Comparison of ENCODE assay signal across 30 cellular contexts in genomic region chr7:100728196-100728595, GRCh38. TPM values are rescaled to one million over a fixed set of nuclear protein-coding genes. Genes with fewer than 3 reads are reported as not detected.
"Had no signal": no experiment of that assay in that cellular context is flagged by ENCODE, and none has a peak within 500 bp of the region (broad histone marks: within the 10 kb centered on the region; RNA-seq: fewer than 3 reads in every experiment).

No MANE protein-coding gene starts in this region.

- H3K4me2 ChIP-seq: SK-N-SH had no signal

- FAIRE-seq: TTC549 had no signal

- H3K36me3 ChIP-seq: brain microvascular endothelial cell, SJSA1 had no signal

- DNase-seq: activated CD4-positive, alpha-beta T cell treated with anti-CD3 and anti-CD28 coated beads for 36 hours; activated CD4-positive, alpha-beta T cell treated with anti-CD3 and anti-CD28 coated beads, Interleukin-2, amount 10 ng/mL, durations not matched to agents 7 days and 5 days; activated CD4-positive, alpha-beta T cell treated with anti-CD3 and anti-CD28 coated beads, Interleukin-2, amount 50 U/mL, for 48 hours; activated CD8-positive, alpha-beta memory T cell treated with anti-CD3 and anti-CD28 coated beads, Interleukin-2, amount 50 U/mL, for 4 hours; activated CD8-positive, alpha-beta T cell treated with anti-CD3 and anti-CD28 coated beads, Interleukin-2, amount 10 ng/mL, durations not matched to agents 7 days and 5 days; activated gamma-delta T cell treated with Interleukin-2 at 50 U/mL for 16 hours; activated naive CD4-positive, alpha-beta T cell treated with anti-CD3 and anti-CD28 coated beads, Interleukin-2, amount 50 U/mL, for 16 hours; activated naive CD8-positive, alpha-beta T cell treated with anti-CD3 and anti-CD28 coated beads for 36 hours; activated T-cell treated with anti-CD3 and anti-CD28 coated beads for 4 hours; activated T-cell treated with anti-CD3 and anti-CD28 coated beads, Interleukin-2, amount 50 U/mL, for 4 hours; amniotic stem cell; aorta; brain microvascular endothelial cell; central memory CD4-positive, alpha-beta T cell; NCI-H1048; NCI-H1105 treated with DMSO at 0.1 percent for 48 hours; NCI-H1436; NCI-H1694; NCI-H2029; NCI-H345; NCI-H524 treated with DMSO at 0.1 percent for 48 hours; SHP77; SK-N-SH had no signal

- H3K27ac ChIP-seq: brain microvascular endothelial cell, SJSA1 had no signal

- H3K4me3 ChIP-seq: SJSA1 had no signal

- H3K9ac ChIP-seq: SK-N-SH had no signal

- H3K9me3 ChIP-seq: SK-N-SH had no signal

- H3K27me3 ChIP-seq: SJSA1 had no signal

RNA-seq across cellular contexts. Expression of gene ZAN, which starts 5.2 kb away (rescaled TPM):
- total RNA-seq: activated CD4-positive, alpha-beta T cell treated with anti-CD3 and anti-CD28 coated beads for 36 hours; activated CD4-positive, alpha-beta T cell treated with anti-CD3 and anti-CD28 coated beads, Interleukin-2, amount 10 ng/mL, durations not matched to agents 7 days and 5 days; activated CD8-positive, alpha-beta T cell treated with anti-CD3 and anti-CD28 coated beads, Interleukin-2, amount 10 ng/mL, durations not matched to agents 7 days and 5 days; activated naive CD8-positive, alpha-beta T cell treated with anti-CD3 and anti-CD28 coated beads for 36 hours; activated T-cell treated with anti-CD3 and anti-CD28 coated beads, Interleukin-2, amount 50 U/mL, for 4 hours; activated T-helper 1 cell treated with anti-CD3 and anti-CD28 coated beads, Interleukin-12 subunit alpha, Interleukin-12 subunit beta, Interleukin-2, Interleukin-4 antibody, amounts not matched to agents 30 ng/mL and 10 ng/mL and 1 ng/mL, durations not matched to agents 14 hours and 24 hours and 36 hours; aorta; chondrocyte; MCF 10A; NCI-H460; RPMI7951; SJSA1 had no signal
- polyA plus RNA-seq: aorta, SK-N-SH had no signal

RNA-seq across cellular contexts. Expression of gene EPO, which starts 7.9 kb away (rescaled TPM):
- total RNA-seq: activated CD4-positive, alpha-beta T cell treated with anti-CD3 and anti-CD28 coated beads for 36 hours; activated CD4-positive, alpha-beta T cell treated with anti-CD3 and anti-CD28 coated beads, Interleukin-2, amount 10 ng/mL, durations not matched to agents 7 days and 5 days; activated CD8-positive, alpha-beta T cell treated with anti-CD3 and anti-CD28 coated beads, Interleukin-2, amount 10 ng/mL, durations not matched to agents 7 days and 5 days; activated naive CD8-positive, alpha-beta T cell treated with anti-CD3 and anti-CD28 coated beads for 36 hours; activated T-cell treated with anti-CD3 and anti-CD28 coated beads, Interleukin-2, amount 50 U/mL, for 4 hours; activated T-helper 1 cell treated with anti-CD3 and anti-CD28 coated beads, Interleukin-12 subunit alpha, Interleukin-12 subunit beta, Interleukin-2, Interleukin-4 antibody, amounts not matched to agents 30 ng/mL and 10 ng/mL and 1 ng/mL, durations not matched to agents 14 hours and 24 hours and 36 hours; aorta; chondrocyte; MCF 10A; NCI-H460; RPMI7951; SJSA1 had no signal
- polyA plus RNA-seq: SK-N-SH had no signal
